21 cellular contexts compared by ENCODE assay signal in the genomic region with DNA sequence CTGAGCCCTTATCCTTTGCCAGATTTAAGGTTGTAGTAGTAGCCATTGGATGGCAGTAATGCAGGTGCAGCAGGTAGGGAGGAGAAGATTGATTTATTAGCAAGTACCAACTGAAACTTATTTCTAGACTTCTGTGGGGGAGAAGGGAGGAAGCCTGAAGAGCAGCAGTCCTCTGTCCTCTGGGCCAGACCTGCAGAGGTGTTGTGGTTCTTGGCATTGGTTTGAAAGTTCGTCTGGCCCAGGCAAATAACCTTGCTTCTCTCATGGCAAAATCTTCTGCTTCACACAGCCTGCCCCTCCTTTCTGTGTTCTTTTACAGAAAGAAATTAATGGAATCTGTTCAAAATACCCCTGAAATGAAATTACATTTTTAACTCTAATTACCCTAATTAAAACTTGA. TPM values are rescaled to one million over a fixed set of nuclear protein-coding genes. Genes with fewer than 3 reads are reported as not detected.
DNase-seq lines count a peak whose midpoint lies in the region; ATAC-seq and TF ChIP-seq lines count a peak whose summit lies in the region.
"Had no signal": no experiment of that assay in that cellular context is flagged by ENCODE, and none has a peak within 500 bp of the region (broad histone marks: within the 10 kb centered on the region; RNA-seq: fewer than 3 reads in every experiment).

No MANE protein-coding gene starts in this region.

- peak overlapping the region; percentile 4 for H3K27ac Mint-ChIP-seq in activated CD8-positive, alpha-beta memory T cell treated with anti-CD3 and anti-CD28 coated beads, Interleukin-2, amount 10 ng/mL, durations not matched to agents 7 days and 5 days
- H3K27ac Mint-ChIP-seq: T-helper 1 cell treated with Interleukin-12 subunit alpha and Interleukin-12 subunit beta and Interleukin-4 antibody, amounts not matched to agents 30 μg/mL and 1 μg/mL, for 36 hours had no signal

- no peak overlapping the region for H2BK120ac ChIP-seq in trophoblast cell (ENCODE audit: insufficient read depth, low read length, poor library complexity)

- H2AFZ ChIP-seq in MM.1S (ENCODE audit: low read length) (no peak overlapping the region), trophoblast cell (ENCODE audit: insufficient read depth, low read length, poor library complexity) (no peak overlapping the region)

- ATAC-seq in activated CD8-positive, alpha-beta memory T cell treated with anti-CD3 and anti-CD28 coated beads, Interleukin-2, amount 10 ng/mL, durations not matched to agents 7 days and 5 days, result no peak
- no peak for ATAC-seq in HG03460 (IDR thresholded peaks at IDR 0.05; ENCODE audit: unreplicated experiment)
- ATAC-seq: body of pancreas, left lobe of liver, Right ventricle myocardium inferior, sciatic nerve had no signal

- H3K9me3 Mint-ChIP-seq in activated CD8-positive, alpha-beta memory T cell treated with anti-CD3 and anti-CD28 coated beads, Interleukin-2, amount 10 ng/mL, durations not matched to agents 7 days and 5 days (ENCODE audit: low read depth), result no peaks in the 10 kb centered on the region
- H3K9me3 Mint-ChIP-seq: activated naive CD8-positive, alpha-beta T cell treated with anti-CD3 and anti-CD28 coated beads for 36 hours; T-helper 1 cell treated with Interleukin-12 subunit alpha and Interleukin-12 subunit beta and Interleukin-4 antibody, amounts not matched to agents 30 μg/mL and 1 μg/mL, for 36 hours had no signal

- no peak overlapping the region for H3K4me3 ChIP-seq in MM.1S (ENCODE audit: low read length)
- no peak overlapping the region for H3K4me3 ChIP-seq in trophoblast cell (ENCODE audit: low read depth, low read length)
- H3K4me3 ChIP-seq: body of pancreas had no signal

- peaks cover 58% of the 10 kb centered on the region for H3F3A ChIP-seq in MM.1S (ENCODE audit: insufficient read depth, low read length)

- no peaks in the 10 kb centered on the region for H3K9me3 ChIP-seq in MM.1S (replicated peaks; ENCODE audit: insufficient read depth, low read length)
- H3K9me3 ChIP-seq in trophoblast cell (ENCODE audit: insufficient read depth, low read depth, low read length), result no peaks in the 10 kb centered on the region

- H2AK5ac ChIP-seq in trophoblast cell (ENCODE audit: low read length), result no peak overlapping the region

- no CpG with 5 or more reads among the region's 1 CpG for WGBS in trophoblast cell (ENCODE audit: extremely low coverage, insufficient coverage, insufficient read length)

- H3K36me3 Mint-ChIP-seq in activated CD8-positive, alpha-beta memory T cell treated with anti-CD3 and anti-CD28 coated beads, Interleukin-2, amount 10 ng/mL, durations not matched to agents 7 days and 5 days, result peaks cover 4% of the 10 kb centered on the region

- no peak overlapping the region for H3K4me3 Mint-ChIP-seq in activated CD8-positive, alpha-beta memory T cell treated with anti-CD3 and anti-CD28 coated beads, Interleukin-2, amount 10 ng/mL, durations not matched to agents 7 days and 5 days
- H3K4me3 Mint-ChIP-seq: activated naive CD8-positive, alpha-beta T cell treated with anti-CD3 and anti-CD28 coated beads for 36 hours; T-helper 1 cell treated with Interleukin-12 subunit alpha and Interleukin-12 subunit beta and Interleukin-4 antibody, amounts not matched to agents 30 μg/mL and 1 μg/mL, for 36 hours had no signal

- H3K23ac ChIP-seq in trophoblast cell (ENCODE audit: low read length), result no peak overlapping the region

- H3K79me2 ChIP-seq in MM.1S (ENCODE audit: low read length) (peaks cover 98% of the 10 kb centered on the region), trophoblast cell (ENCODE audit: control insufficient read depth, insufficient read depth, low read length, poor library complexity) (peaks cover 12% of the 10 kb centered on the region)

- CTCF ChIA-PET in activated CD8-positive, alpha-beta memory T cell treated with anti-CD3 and anti-CD28 coated beads, Interleukin-2, amount 10 ng/mL, durations not matched to agents 7 days and 5 days (lab: Charles Lee), result no interaction called here

- peak overlapping the region; percentile 49 for H3K4me2 ChIP-seq in MM.1S (ENCODE audit: low read depth, low read length)
- H3K4me2 ChIP-seq in trophoblast cell (ENCODE audit: low read length), result no peak overlapping the region

- peak overlapping the region; percentile 37; the same call in 1 of the 2 replicates for H3K27ac ChIP-seq in MM.1S (ENCODE audit: low read length)
- H3K27ac ChIP-seq in epithelial cell of prostate, result peak overlapping the region; percentile 52
- H3K27ac ChIP-seq in trophoblast cell (ENCODE audit: low read depth, low read length), result peak overlapping the region; percentile 24
- H3K27ac ChIP-seq: body of pancreas, WERI-Rb-1 had no signal

- peaks cover 52% of the 10 kb centered on the region for H4K20me1 ChIP-seq in MM.1S (ENCODE audit: insufficient read depth, low read length)

- no peaks in the 10 kb centered on the region for H3K79me1 ChIP-seq in trophoblast cell (ENCODE audit: low read length)

- TF ChIP-seq CTCF in MM.1S (IDR thresholded peaks at IDR 0.05; ENCODE audit: low read length), result no peak

- H2BK12ac ChIP-seq in trophoblast cell (ENCODE audit: low read length), result no peak overlapping the region

- no peak overlapping the region for H3K18ac ChIP-seq in trophoblast cell (ENCODE audit: low read length)

- no peaks in the 10 kb centered on the region for H3K27me3 ChIP-seq in MM.1S (replicated peaks; ENCODE audit: insufficient read depth, low read length)
- no peaks in the 10 kb centered on the region for H3K27me3 ChIP-seq in trophoblast cell (ENCODE audit: insufficient read depth, low read length)
- H3K27me3 ChIP-seq: body of pancreas had no signal

- H3K4me1 Mint-ChIP-seq in activated CD8-positive, alpha-beta memory T cell treated with anti-CD3 and anti-CD28 coated beads, Interleukin-2, amount 10 ng/mL, durations not matched to agents 7 days and 5 days, result peaks cover 71% of the 10 kb centered on the region

- no peaks in the 10 kb centered on the region for H3K27me3 Mint-ChIP-seq in activated CD8-positive, alpha-beta memory T cell treated with anti-CD3 and anti-CD28 coated beads, Interleukin-2, amount 10 ng/mL, durations not matched to agents 7 days and 5 days
- H3K27me3 Mint-ChIP-seq: activated naive CD8-positive, alpha-beta T cell treated with anti-CD3 and anti-CD28 coated beads for 36 hours had no signal

- H3K9me2 ChIP-seq in MM.1S (replicated peaks; ENCODE audit: insufficient read depth, low read length), result no peaks in the 10 kb centered on the region

- no peak for DNase-seq in activated CD8-positive, alpha-beta memory T cell treated with anti-CD3 and anti-CD28 coated beads, Interleukin-2, amount 10 ng/mL, durations not matched to agents 7 days and 5 days
- no peak for DNase-seq in activated CD8-positive, alpha-beta memory T cell treated with anti-CD3 and anti-CD28 coated beads, Interleukin-2, amount 50 U/mL, for 48 hours
- DNase-seq in MM.1S (no peak), epithelial cell of prostate (ENCODE audit: low read depth, low spot score) (no peak), trophoblast cell (no peak), NCI-H146 (lab: John Stamatoyannopoulos, UW) (no peak), NCI-H1930 (lab: John Stamatoyannopoulos, UW) (no peak)
- DNase-seq: activated CD4-positive, alpha-beta T cell treated with anti-CD3 and anti-CD28 coated beads, Interleukin-2, amount 50 U/mL, for 48 hours; activated naive CD8-positive, alpha-beta T cell treated with anti-CD3 and anti-CD28 coated beads for 36 hours; body of pancreas; dermis blood vessel endothelial cell; Kasumi-1; NCI-H1105; NCI-H526; stimulated activated naive CD4-positive, alpha-beta T cell treated with Interleukin-2 at 50 U/mL for 16 hours; WERI-Rb-1 had no signal

- no peaks in the 10 kb centered on the region for H3K36me3 ChIP-seq in MM.1S (replicated peaks; ENCODE audit: insufficient read depth, low read length)
- H3K36me3 ChIP-seq in trophoblast cell (ENCODE audit: control insufficient read depth in 1 of 2, insufficient read depth in 2 of 2, low read length in 2 of 2), result no peaks in the 10 kb centered on the region
- H3K36me3 ChIP-seq: WERI-Rb-1 had no signal

- no peak overlapping the region for H4K12ac ChIP-seq in trophoblast cell (ENCODE audit: low read depth, low read length)

- H3K14ac ChIP-seq in trophoblast cell (ENCODE audit: low read length), result no peak overlapping the region

- H4K8ac ChIP-seq in trophoblast cell (ENCODE audit: low read depth, low read length), result no peak overlapping the region

- peaks cover 79% of the 10 kb centered on the region for H3K4me1 ChIP-seq in MM.1S (ENCODE audit: low read length)
- peaks cover 19 to 20% of the 10 kb centered on the region in 2 experiments for H3K4me1 ChIP-seq in trophoblast cell (ENCODE audit: control insufficient read depth in 1 of 2, insufficient read depth in 2 of 2, low read length in 2 of 2)

- H3K4ac ChIP-seq in trophoblast cell (ENCODE audit: low read depth, low read length), result no peak overlapping the region

- H4K91ac ChIP-seq in trophoblast cell (ENCODE audit: low read depth, low read length), result no peak overlapping the region

- H2BK5ac ChIP-seq in trophoblast cell (ENCODE audit: low read depth, low read length, poor library complexity), result no peak overlapping the region

- no peak overlapping the region for H3K9ac ChIP-seq in MM.1S (ENCODE audit: low read length)
- H3K9ac ChIP-seq in trophoblast cell (ENCODE audit: low read length), result no peak overlapping the region

RNA-seq across cellular contexts. Expression of a gene that starts 24.5 kb away (rescaled TPM):
- 100 to 1,000 TPM; 177 to 221 TPM for total RNA-seq in activated CD8-positive, alpha-beta memory T cell treated with anti-CD3 and anti-CD28 coated beads, Interleukin-2, amount 10 ng/mL, durations not matched to agents 7 days and 5 days
- 138 and 151 TPM in 2 replicates for polyA plus RNA-seq in trophoblast cell (2013)
